In the genomic region with DNA sequence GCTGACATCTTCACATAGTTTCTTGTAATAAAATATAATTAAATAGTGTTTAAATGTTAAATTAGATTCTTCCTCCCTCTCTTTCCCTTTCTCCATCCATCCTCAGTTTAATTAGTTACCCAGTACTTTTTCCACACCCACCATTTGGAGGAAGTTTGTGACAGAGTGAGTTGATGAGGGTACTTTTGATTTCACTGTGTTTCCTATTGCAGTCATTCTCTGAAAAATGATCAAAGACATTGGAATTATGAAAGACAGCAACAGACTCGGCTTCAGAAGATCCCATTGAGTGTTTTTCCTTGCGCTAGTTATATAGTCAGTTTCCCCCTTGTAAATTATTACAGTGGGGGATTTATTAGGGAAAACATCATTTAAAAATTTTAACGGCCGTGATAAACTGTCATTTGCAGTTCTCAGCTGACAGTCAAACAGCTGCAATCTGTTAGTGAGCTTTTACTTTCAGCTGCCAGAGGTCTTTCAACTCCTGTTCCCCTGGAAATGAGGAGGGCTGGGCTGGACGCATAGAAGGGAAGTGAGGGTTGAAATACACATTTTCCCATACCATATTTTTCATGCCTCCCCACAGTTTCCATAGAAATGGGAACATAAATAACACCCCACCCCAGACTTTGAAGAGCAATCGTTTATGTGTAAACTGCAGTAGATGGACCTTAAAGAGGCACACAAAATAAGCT, we compare ENCODE assay signal across 12 cellular contexts.
A peak's percentile ranks its signal among the peaks of the same experiment; 100 is the strongest.
DNase-seq lines count a peak whose midpoint lies in the region; ATAC-seq, FAIRE-seq and TF ChIP-seq lines count a peak whose summit lies in the region.
"Had no signal": no experiment of that assay in that cellular context is flagged by ENCODE, and none has a peak within 500 bp of the region (broad histone marks: within the 10 kb centered on the region; RNA-seq: fewer than 3 reads in every experiment).

No MANE protein-coding gene starts in this region.

- TF ChIP-seq CTCF in GM12878 (IDR thresholded peaks at IDR 0.05 in 2 of 3, conservative IDR thresholded peaks at IDR 0.05 in 1 of 3; ENCODE audit: control insufficient read depth in 2 of 3, extremely low read depth in 1 of 3, insufficient read depth in 1 of 3, low read depth in 3 of 3, low read length in 3 of 3) = no peak

- H3K27me3 ChIP-seq in GM12878 (replicated peaks in 1 of 2; ENCODE audit: control insufficient read depth in 2 of 2, insufficient read depth in 2 of 2, low read length in 1 of 2) = no peaks in the 10 kb centered on the region
- H3K27me3 ChIP-seq in aorta (ENCODE audit: control insufficient read depth in 1 of 2, insufficient read depth in 2 of 2, low read length in 1 of 2) = no peaks in the 10 kb centered on the region

- WGBS in GM12878 (ENCODE audit: insufficient coverage, insufficient replicate concordance, low lambda C conversion rate, missing lambda C conversion rate) = 28% methylated on average over 6 of the region's 6 CpGs
- WGBS in aorta, 2 donors = 36 to 45% methylated on average over 6 of the region's 6 CpGs

- no TSS peak for BruUV-seq in GM12878 (replicated peaks; lab: Mats Ljungman, UMichigan)

- CTCF ChIA-PET in GM12878 (lab: Yijun Ruan, JAX) = interaction anchor here (1.1 to 1.3 kb wide), 2 partner anchors 11 to 61 kb away, joined by 3 to 4 read pairs; a partner anchor contains a TSS

- H3K27ac ChIP-seq in GM12878 (ENCODE audit: control insufficient read depth, insufficient read depth) = no peak overlapping the region
- H3K27ac ChIP-seq in aorta (ENCODE audit: low read depth in 1 of 2, low read length in 2 of 2) = no peak overlapping the region

- POLR2A ChIA-PET in GM12878 (lab: Charles Lee) = interaction anchor here (0.8 to 1.5 kb wide), 3 partner anchors 15 to 68 kb away, joined by 4 to 12 read pairs (median 5); no protein-coding TSS in a partner anchor
- POLR2A ChIA-PET in naive thymus-derived CD8-positive, alpha-beta T cell (lab: Charles Lee) = interaction anchor here (1.0 to 1.7 kb wide), 2 partner anchors 30 to 61 kb away, joined by 3 to 5 read pairs; a partner anchor contains a TSS

- SMC1A ChIA-PET in GM12878 (lab: Charles Lee; ENCODE audit: uncharacterized antibody, unreplicated experiment) = interaction anchor here (0.6 to 4.5 kb wide), 13 partner anchors 8 to 99 kb away, joined by 3 to 20 read pairs (median 4); no protein-coding TSS in a partner anchor

- intact Hi-C loops in GM12878 (cut with micrococcal nuclease; ENCODE audit: unreplicated experiment) = no loop called here
- intact Hi-C loops in aorta (cut with DNase I) = no loop called here

- peak overlapping the region in 9 of 10 donors; percentile 9 to 78 (median 57) for H3K27ac Mint-ChIP-seq in naive thymus-derived CD8-positive, alpha-beta T cell

- H3K4me1 ChIP-seq in GM12878 (ENCODE audit: control insufficient read depth, insufficient read depth, low read length) (no peaks in the 10 kb centered on the region), aorta (ENCODE audit: control insufficient read depth in 1 of 2, insufficient read depth in 2 of 2, low read length in 2 of 2) (no peaks in the 10 kb centered on the region)
- H3K4me1 ChIP-seq: HAP-1 had no signal

- no peaks in the 10 kb centered on the region for H3K27me3 Mint-ChIP-seq in naive thymus-derived CD8-positive, alpha-beta T cell

- no peaks in the 10 kb centered on the region for H4K20me1 ChIP-seq in GM12878 (ENCODE audit: control insufficient read depth, insufficient read depth)

- H3K4me1 Mint-ChIP-seq in naive thymus-derived CD8-positive, alpha-beta T cell = peaks cover 10 to 28% (median 18%) of the 10 kb centered on the region in 4 donors

- no peak overlapping the region for H3K9ac ChIP-seq in GM12878 (ENCODE audit: control insufficient read depth, insufficient read depth, low read length)

- TF ChIP-seq POLR2A in GM12878 (IDR thresholded peaks at IDR 0.05; ENCODE audit: low read depth, low read length) (no peak), GM12891 (IDR thresholded peaks at IDR 0.05; ENCODE audit: low read depth, low read length) (no peak)

- RAD21 ChIA-PET in GM12878 (lab: Charles Lee; ENCODE audit: unreplicated experiment) = interaction anchor here (1.0 to 1.7 kb wide), 5 partner anchors 9 to 51 kb away, joined by 3 to 6 read pairs (median 4); no protein-coding TSS in a partner anchor

- ATAC-seq in GM12878 (no peak), aorta (ENCODE audit: low FRiP score) (no peak)
- peak in 1 of 2 donors; percentile 39 for ATAC-seq in naive thymus-derived CD8-positive, alpha-beta T cell

- peaks cover 0 to 3% (median 0%) of the 10 kb centered on the region in 3 donors for H3K36me3 Mint-ChIP-seq in naive thymus-derived CD8-positive, alpha-beta T cell

- peak; percentile 18 for DNase-seq in NCI-H2171 treated with DMSO at 0.1 percent for 48 hours (lab: John Stamatoyannopoulos, UW)
- no peak for DNase-seq in NCI-H2171 (lab: John Stamatoyannopoulos, UW)
- peak; percentile 53 for DNase-seq in LHCN-M2 (ENCODE audit: low read depth)
- DNase-seq in GM12878 (ENCODE audit: low read depth, low spot score) = no peak
- DNase-seq in naive thymus-derived CD8-positive, alpha-beta T cell = peak in 1 of 10 donors; percentile 6
- DNase-seq in aorta = no peak
- no peak for DNase-seq in NCI-H446 (lab: John Stamatoyannopoulos, UW)
- no peak for DNase-seq in GM12891 (ENCODE audit: insufficient read length, low spot score)
- DNase-seq: MM.1S, nucleus accumbens had no signal

- no peaks in the 10 kb centered on the region for H3K9me3 Mint-ChIP-seq in naive thymus-derived CD8-positive, alpha-beta T cell

- TF ChIP-seq RAD21 in GM12878 (IDR thresholded peaks at IDR 0.05; ENCODE audit: insufficient read depth, low read depth, low read length) = no peak

- H3K4me2 ChIP-seq in GM12878 (ENCODE audit: control insufficient read depth, insufficient read depth) = no peak overlapping the region

- H3K36me3 ChIP-seq in GM12878 (ENCODE audit: control insufficient read depth in 2 of 2, insufficient read depth in 2 of 2, low read length in 1 of 2) = no peaks in the 10 kb centered on the region
- no peaks in the 10 kb centered on the region for H3K36me3 ChIP-seq in aorta (ENCODE audit: control insufficient read depth in 1 of 2, insufficient read depth in 2 of 2, low read length in 1 of 2)
- H3K36me3 ChIP-seq: HAP-1 had no signal

- in situ Hi-C loops in GM12878 (cut with MboI) = no loop called here

- H3K9me3 ChIP-seq in GM12878 (replicated peaks; ENCODE audit: control insufficient read depth, insufficient read depth, low read length) (no peaks in the 10 kb centered on the region), aorta (ENCODE audit: control insufficient read depth, low read length) (no peaks in the 10 kb centered on the region)
- H3K9me3 ChIP-seq: HAP-1 had no signal

- no peaks in the 10 kb centered on the region for H3K79me2 ChIP-seq in GM12878 (ENCODE audit: control insufficient read depth, insufficient read depth, low read length)

- no peak overlapping the region for H2AFZ ChIP-seq in GM12878 (ENCODE audit: control insufficient read depth, low read depth, low read length)

- H3K4me3 Mint-ChIP-seq in naive thymus-derived CD8-positive, alpha-beta T cell = peak overlapping the region in 9 of 10 donors; percentile 8 to 61 (median 28)

- FAIRE-seq in GM12878 (lab: Jason Lieb, UNC) (no peak), GM12891 (lab: Jason Lieb, UNC) (no peak)
- FAIRE-seq: A204.1 had no signal

- H3K4me3 ChIP-seq in GM12878 = no peak overlapping the region
- H3K4me3 ChIP-seq in aorta (ENCODE audit: low read length in 2 of 2) = no peak overlapping the region
- H3K4me3 ChIP-seq: HAP-1 had no signal

- TF ChIP-seq EP300 in GM12878 (IDR thresholded peaks at IDR 0.05; ENCODE audit: borderline replicate concordance in 1 of 2, control insufficient read depth in 1 of 2, low read depth in 2 of 2, low read length in 2 of 2) = no peak

TF ChIP-seq in GM12878, 131 proteins besides CTCF, POLR2A, EP300 and RAD21 (continues in another document):
- TF ChIP-seq, protein P1, sequence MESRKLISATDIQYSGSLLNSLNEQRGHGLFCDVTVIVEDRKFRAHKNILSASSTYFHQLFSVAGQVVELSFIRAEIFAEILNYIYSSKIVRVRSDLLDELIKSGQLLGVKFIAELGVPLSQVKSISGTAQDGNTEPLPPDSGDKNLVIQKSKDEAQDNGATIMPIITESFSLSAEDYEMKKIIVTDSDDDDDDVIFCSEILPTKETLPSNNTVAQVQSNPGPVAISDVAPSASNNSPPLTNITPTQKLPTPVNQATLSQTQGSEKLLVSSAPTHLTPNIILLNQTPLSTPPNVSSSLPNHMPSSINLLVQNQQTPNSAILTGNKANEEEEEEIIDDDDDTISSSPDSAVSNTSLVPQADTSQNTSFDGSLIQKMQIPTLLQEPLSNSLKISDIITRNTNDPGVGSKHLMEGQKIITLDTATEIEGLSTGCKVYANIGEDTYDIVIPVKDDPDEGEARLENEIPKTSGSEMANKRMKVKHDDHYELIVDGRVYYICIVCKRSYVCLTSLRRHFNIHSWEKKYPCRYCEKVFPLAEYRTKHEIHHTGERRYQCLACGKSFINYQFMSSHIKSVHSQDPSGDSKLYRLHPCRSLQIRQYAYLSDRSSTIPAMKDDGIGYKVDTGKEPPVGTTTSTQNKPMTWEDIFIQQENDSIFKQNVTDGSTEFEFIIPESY (IDR thresholded peaks at IDR 0.05) = no peak
- TF ChIP-seq STAT3 (IDR thresholded peaks at IDR 0.05; ENCODE audit: low read depth, low read length) = no peak
- TF ChIP-seq NFIC (IDR thresholded peaks at IDR 0.05; ENCODE audit: low read depth, low read length) = 0 out of 2 replicates have a peak, but pooled peaks have one; percentile 20

TF ChIP-seq in GM12891, 5 proteins besides CTCF, POLR2A, EP300 and RAD21:
- TF ChIP-seq POLR2AphosphoS5 (IDR thresholded peaks at IDR 0.05; ENCODE audit: low read depth, low read length) (no peak), PAX5 (IDR thresholded peaks at IDR 0.05; ENCODE audit: insufficient read depth, low read length, severe bottlenecking) (no peak), TAF1 (IDR thresholded peaks at IDR 0.05; ENCODE audit: low read depth, low read length) (no peak), POU2F2 (IDR thresholded peaks at IDR 0.05; ENCODE audit: low read depth, low read length) (no peak), SPI1 (IDR thresholded peaks at IDR 0.05; ENCODE audit: low read depth, low read length) (no peak)

Comparison
In these comparisons a context has a peak if more than half of its experiments do, and no peak if none do; other contexts are left out.
1. DNase-seq: peak in NCI-H2171 treated with DMSO at 0.1 percent for 48 hours (single experiment) and LHCN-M2 (single experiment); none in NCI-H2171 (single experiment), GM12878 (single experiment), aorta (0 of 2), NCI-H446 (0 of 2) and GM12891 (single experiment).